ENCODE assay signal across 8 cellular contexts in the genomic region with DNA sequence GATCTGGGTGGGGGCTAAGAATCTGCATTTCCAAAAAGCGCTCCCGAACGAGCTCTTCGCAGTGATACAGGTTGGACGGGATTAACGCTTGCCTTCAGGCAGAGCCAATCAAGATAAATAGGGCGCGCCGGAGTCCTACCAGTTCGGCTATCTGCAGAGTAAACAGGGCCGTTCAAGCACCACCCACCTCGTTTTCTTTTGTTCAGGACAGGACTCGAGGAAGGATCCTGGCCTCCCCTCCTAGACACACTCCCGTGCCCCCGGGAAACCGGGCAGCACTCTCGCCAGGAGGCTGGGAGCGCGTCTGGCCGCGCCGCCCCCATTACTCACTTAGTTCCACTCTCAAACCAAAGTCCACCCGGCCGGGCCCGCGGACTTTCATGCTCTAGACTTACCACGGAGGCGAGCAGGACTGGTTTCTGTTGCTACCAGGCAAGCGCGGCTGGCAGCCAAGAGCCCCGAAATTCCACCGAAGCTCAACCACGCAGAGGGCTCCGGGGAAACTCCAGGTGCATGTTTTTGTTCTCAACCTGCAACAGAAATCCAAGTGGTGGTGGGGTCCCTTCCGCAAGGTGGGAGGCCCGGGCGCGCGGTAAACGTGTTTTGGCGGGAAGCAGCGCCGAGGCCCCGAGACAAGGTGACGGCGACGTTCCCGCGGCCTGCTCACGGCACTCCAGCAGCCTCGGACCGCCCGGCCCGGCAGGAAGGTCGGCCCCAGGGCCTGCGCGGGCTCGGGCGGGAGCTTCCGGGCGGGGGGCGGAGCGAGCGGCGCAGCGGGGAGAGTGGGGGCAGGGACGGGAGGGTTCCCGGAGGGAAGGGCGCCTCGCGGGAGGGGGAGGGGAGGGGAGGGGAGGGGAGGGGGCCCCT. TPM values are rescaled to one million over a fixed set of nuclear protein-coding genes. Genes with fewer than 3 reads are reported as not detected.
A peak's percentile ranks its signal among the peaks of the same experiment; 100 is the strongest.
DNase-seq lines count a peak whose midpoint lies in the region; ATAC-seq and TF ChIP-seq lines count a peak whose summit lies in the region.

No MANE protein-coding gene starts in this region.

- H4K20me1 ChIP-seq in neural progenitor cell (ENCODE audit: low read depth): peaks cover 90% of the 10 kb centered on the region

- H3F3A ChIP-seq in neural progenitor cell (ENCODE audit: low read depth): peaks cover 72% of the 10 kb centered on the region

- TF ChIP-seq EP300 in gastroesophageal sphincter (IDR thresholded peaks at IDR 0.05): no peak

- peak overlapping the region; percentile 89 for H3K27ac ChIP-seq in CD8-positive, alpha-beta memory T cell (ENCODE audit: low read depth, low read length)
- H3K27ac ChIP-seq in gastroesophageal sphincter: peak overlapping the region; percentile 96 to 100 (median 98)
- H3K27ac ChIP-seq in neural progenitor cell: peak overlapping the region; percentile 91
- peak overlapping the region; percentile 92 to 95 for H3K27ac ChIP-seq in thoracic aorta

- peak; percentile 58 to 76 (median 61) for DNase-seq in CD8-positive, alpha-beta memory T cell
- DNase-seq in HK-2 (ENCODE audit: unreplicated experiment) (peak; percentile 88), RKO (ENCODE audit: low spot score) (peak; percentile 84), neural progenitor cell (ENCODE audit: low spot score) (peak; percentile 93), thoracic aorta (ENCODE audit: low spot score) (no peak)
- DNase-seq in activated naive CD4-positive, alpha-beta T cell treated with Interleukin-2 at 50 U/mL for 16 hours: peak; percentile 70

- H3K27me3 ChIP-seq in CD8-positive, alpha-beta memory T cell (ENCODE audit: insufficient read depth, low read length, poor library complexity, severe bottlenecking): no peaks in the 10 kb centered on the region
- H3K27me3 ChIP-seq in gastroesophageal sphincter (no peaks in the 10 kb centered on the region), neural progenitor cell (no peaks in the 10 kb centered on the region), thoracic aorta (replicated peaks; ENCODE audit: insufficient read depth) (no peaks in the 10 kb centered on the region)

- peak overlapping the region; percentile 44 to 99 (median 96) for H3K27ac Mint-ChIP-seq in CD8-positive, alpha-beta memory T cell
- H3K27ac Mint-ChIP-seq in neural progenitor cell: peak overlapping the region; percentile 91

- peak overlapping the region; percentile 87 for H3K4me2 ChIP-seq in neural progenitor cell

- peak in 1 of 2 donors; percentile 8 for TF ChIP-seq POLR2A in gastroesophageal sphincter (IDR thresholded peaks at IDR 0.05)

- POLR2A ChIA-PET in CD8-positive, alpha-beta memory T cell (lab: Charles Lee): interaction anchor here (0.6 to 2.2 kb wide), 10 partner anchors 10 to 258 kb away, joined by 3 to 15 read pairs (median 4); partner anchors contain the start of genes CSGALNACT2, HNRNPF and ZNF487

- no peaks in the 10 kb centered on the region for H3K9me3 Mint-ChIP-seq in CD8-positive, alpha-beta memory T cell
- peaks cover 2% of the 10 kb centered on the region for H3K9me3 Mint-ChIP-seq in neural progenitor cell

- H3K4me3 ChIP-seq in CD8-positive, alpha-beta memory T cell (ENCODE audit: low read length): peak overlapping the region; percentile 57
- H3K4me3 ChIP-seq in gastroesophageal sphincter (peak overlapping the region; percentile 84 to 85), neural progenitor cell (peak overlapping the region; percentile 66), thoracic aorta (peak overlapping the region; percentile 85)

- CTCF ChIA-PET in CD8-positive, alpha-beta memory T cell (lab: Charles Lee): interaction anchor here (1.1 to 4.2 kb wide), 8 partner anchors 9 to 66 kb away, joined by 3 to 17 read pairs (median 4); no protein-coding TSS in a partner anchor

- H2AFZ ChIP-seq in neural progenitor cell (replicated peaks): peak overlapping the region; percentile 9

- TF ChIP-seq CTCF in gastroesophageal sphincter (IDR thresholded peaks at IDR 0.05) (no peak), neural progenitor cell (IDR thresholded peaks at IDR 0.05) (no peak), thoracic aorta (IDR thresholded peaks at IDR 0.05) (no peak)

- peaks cover 9 to 63% (median 17%) of the 10 kb centered on the region in 3 donors for H3K36me3 Mint-ChIP-seq in CD8-positive, alpha-beta memory T cell
- peaks cover 36% of the 10 kb centered on the region for H3K36me3 Mint-ChIP-seq in neural progenitor cell

- peaks cover 80% of the 10 kb centered on the region for H3K4me1 ChIP-seq in CD8-positive, alpha-beta memory T cell (ENCODE audit: insufficient read depth, low read length)
- H3K4me1 ChIP-seq in gastroesophageal sphincter (peaks cover 0 to 94% (median 38%) of the 10 kb centered on the region in 3 donors), neural progenitor cell (peaks cover 36% of the 10 kb centered on the region), thoracic aorta (ENCODE audit: control insufficient read depth in 1 of 2, low read depth in 2 of 2) (peaks cover 13 to 59% of the 10 kb centered on the region in 2 donors)

- H3K36me3 ChIP-seq in CD8-positive, alpha-beta memory T cell (ENCODE audit: insufficient read depth, low read length): peaks cover 25% of the 10 kb centered on the region
- peaks cover 0 to 53% of the 10 kb centered on the region in 2 donors for H3K36me3 ChIP-seq in gastroesophageal sphincter
- peaks cover 19% of the 10 kb centered on the region for H3K36me3 ChIP-seq in neural progenitor cell
- peaks cover 27% of the 10 kb centered on the region for H3K36me3 ChIP-seq in thoracic aorta

- ATAC-seq in GM21360 (IDR thresholded peaks at IDR 0.05; ENCODE audit: unreplicated experiment): peak; percentile 47
- ATAC-seq in gastroesophageal sphincter: peak; percentile 93
- peak; percentile 65 for ATAC-seq in thoracic aorta (ENCODE audit: insufficient number of reproducible peaks, low FRiP score, low read depth)

- peaks cover 72 to 90% (median 88%) of the 10 kb centered on the region in 3 donors for H3K4me1 Mint-ChIP-seq in CD8-positive, alpha-beta memory T cell
- peaks cover 48% of the 10 kb centered on the region for H3K4me1 Mint-ChIP-seq in neural progenitor cell

- WGBS in gastroesophageal sphincter (ENCODE audit: low coverage in 1 of 2), 2 donors: 0 to 10% methylated on average over 17 to 19 of the region's 71 CpGs

- H3K27me3 Mint-ChIP-seq in CD8-positive, alpha-beta memory T cell: no peaks in the 10 kb centered on the region
- peaks cover 6% of the 10 kb centered on the region for H3K27me3 Mint-ChIP-seq in neural progenitor cell (ENCODE audit: insufficient read depth, low read depth)

- peak overlapping the region; percentile 89 to 97 (median 93) for H3K4me3 Mint-ChIP-seq in CD8-positive, alpha-beta memory T cell
- H3K4me3 Mint-ChIP-seq in neural progenitor cell: peak overlapping the region; percentile 90

- H3K9me3 ChIP-seq in CD8-positive, alpha-beta memory T cell (ENCODE audit: low read length): no peaks in the 10 kb centered on the region
- H3K9me3 ChIP-seq in gastroesophageal sphincter (no peaks in the 10 kb centered on the region), neural progenitor cell (ENCODE audit: low read depth) (no peaks in the 10 kb centered on the region), thoracic aorta (no peaks in the 10 kb centered on the region)

- peak overlapping the region; percentile 24 for H3K9ac ChIP-seq in neural progenitor cell

- H3K79me2 ChIP-seq in neural progenitor cell (ENCODE audit: low read depth): peaks cover 99% of the 10 kb centered on the region

RNA-seq across cellular contexts. Expression of gene HNRNPF, which starts 12.7 kb away (rescaled TPM):
- 100 to 1,000 TPM; 562 to 566 TPM for total RNA-seq in CD8-positive, alpha-beta memory T cell
- 261 TPM for polyA plus RNA-seq in CD8-positive, alpha-beta memory T cell
- total RNA-seq in gastroesophageal sphincter: 100 to 1,000 TPM; 138 to 215 (median 180) TPM
- 175 and 180 TPM in 2 replicates for total RNA-seq in neural progenitor cell (ENCODE audit: low replicate concordance)
- total RNA-seq in thoracic aorta: 100 to 1,000 TPM in 1 of 2 donors, 10 to 100 TPM in 1; 86.6 to 137 TPM

RNA-seq across cellular contexts. Expression of gene FXYD4, which starts 24.9 kb away (rescaled TPM):
- not detected for total RNA-seq in CD8-positive, alpha-beta memory T cell
- not detected for polyA plus RNA-seq in CD8-positive, alpha-beta memory T cell
- total RNA-seq in gastroesophageal sphincter (not detected), neural progenitor cell (ENCODE audit: low replicate concordance) (not detected in 2 replicates), thoracic aorta (not detected)

RNA-seq across cellular contexts. Expression of gene ZNF487, which starts 40.6 kb away (rescaled TPM):
- 1 to 10 TPM; 1.5 to 4.2 TPM for total RNA-seq in CD8-positive, alpha-beta memory T cell
- 7.9 TPM for polyA plus RNA-seq in CD8-positive, alpha-beta memory T cell
- total RNA-seq in gastroesophageal sphincter (10 to 100 TPM in 3 of 4 donors, 1 to 10 TPM in 1; 5.1 to 22.4 (median 14.0) TPM), neural progenitor cell (ENCODE audit: low replicate concordance) (2.0 and 3.5 TPM in 2 replicates), thoracic aorta (10 to 100 TPM in 1 of 2 donors, 1 to 10 TPM in 1; 8.6 to 19.6 TPM)
